8 cellular contexts compared by ENCODE assay signal in the genomic region with DNA sequence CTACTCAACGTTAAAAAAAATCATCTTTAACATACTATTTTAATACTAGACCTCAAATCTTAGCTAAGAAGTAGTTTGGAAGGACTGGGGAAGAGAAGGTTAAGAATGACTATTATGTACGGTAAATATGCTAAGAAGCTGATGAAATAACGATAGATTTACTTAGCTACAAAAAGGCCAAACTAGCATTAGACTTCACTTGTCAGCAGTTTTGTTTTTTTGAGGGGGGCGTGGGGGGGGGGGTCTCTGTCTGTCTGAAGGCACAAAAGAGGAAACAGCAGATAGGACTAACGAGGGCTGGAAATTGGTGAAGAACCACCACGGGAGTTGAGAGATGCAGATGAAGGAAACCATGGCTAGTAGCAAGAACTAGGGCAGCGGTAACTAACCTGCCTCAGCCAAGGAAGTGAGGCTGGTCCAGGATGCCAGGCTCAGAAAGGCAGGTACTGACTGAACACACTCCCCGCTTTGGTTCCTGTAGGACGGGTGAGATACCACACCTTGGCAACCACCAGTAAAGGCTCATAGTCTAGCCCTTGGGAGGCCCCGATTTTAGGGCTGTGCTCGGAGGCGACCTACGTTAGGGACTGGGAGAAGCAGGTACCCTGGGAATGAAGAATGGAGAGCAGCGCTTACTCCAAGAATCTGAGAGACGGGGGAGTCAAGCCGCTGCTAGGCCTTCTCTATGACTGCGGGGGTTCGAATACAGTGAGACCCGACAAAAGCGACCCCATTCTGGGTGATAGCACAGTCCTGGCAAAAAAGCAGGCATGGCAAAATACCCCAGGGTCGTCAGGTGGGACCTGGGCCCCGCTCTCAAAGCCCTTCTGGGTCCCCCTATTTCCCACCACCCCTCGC. TPM values are rescaled to one million over a fixed set of nuclear protein-coding genes. Genes with fewer than 3 reads are reported as not detected.
DNase-seq lines count a peak whose midpoint lies in the region; TF ChIP-seq lines count a peak whose summit lies in the region.

No MANE protein-coding gene starts in this region.

- H3K36me3 ChIP-seq in Loucy (ENCODE audit: insufficient read depth, low read length) (peaks cover 7% of the 10 kb centered on the region; the same call in 1 of the 2 replicates), breast epithelium (no peaks in the 10 kb centered on the region), urinary bladder (ENCODE audit: insufficient read depth) (no peaks in the 10 kb centered on the region)

- no peaks in the 10 kb centered on the region for H3K27me3 ChIP-seq in Loucy (ENCODE audit: insufficient read depth, low read length, poor library complexity, severe bottlenecking)
- no peaks in the 10 kb centered on the region for H3K27me3 ChIP-seq in breast epithelium

- WGBS in urinary bladder: 11% methylated on average over 23 of the region's 23 CpGs

- H3K4me2 ChIP-seq in Loucy (ENCODE audit: low read depth, low read length, poor library complexity, severe bottlenecking): peak overlapping the region; percentile 98

- H3K79me2 ChIP-seq in Loucy (ENCODE audit: insufficient read depth, low read length): peaks cover 71% of the 10 kb centered on the region

- no peaks in the 10 kb centered on the region for H3K9me3 Mint-ChIP-seq in activated naive CD4-positive, alpha-beta T cell treated with anti-CD3 and anti-CD28 coated beads for 36 hours

- H3K4me1 ChIP-seq in Loucy (ENCODE audit: insufficient read depth, low read length, poor library complexity, severe bottlenecking) (peaks cover 39% of the 10 kb centered on the region), breast epithelium (peaks cover 5 to 27% of the 10 kb centered on the region in 2 donors), urinary bladder (ENCODE audit: insufficient read depth) (no peaks in the 10 kb centered on the region)

- H3K27ac ChIP-seq in breast epithelium (peak overlapping the region; percentile 90 to 92), urinary bladder (ENCODE audit: low read depth) (peak overlapping the region; percentile 53)

- H3F3A ChIP-seq in Loucy (ENCODE audit: low read depth): no peaks in the 10 kb centered on the region

- in situ Hi-C loops in GM13976 (cut with MboI; ENCODE audit: low sequenced_read_pairs, unreplicated experiment): no loop called here

- intact Hi-C loops in activated naive CD4-positive, alpha-beta T cell treated with anti-CD3 and anti-CD28 coated beads for 36 hours (cut with micrococcal nuclease): loop anchor here (1.0 to 2.0 kb wide), 13 partner anchors 11 to 910 kb away; a partner anchor contains a TSS
- intact Hi-C loops in breast epithelium (cut with DNase I; ENCODE audit: low total_unique reads): no loop called here

- CTCF ChIA-PET in activated naive CD4-positive, alpha-beta T cell treated with anti-CD3 and anti-CD28 coated beads for 36 hours (lab: Charles Lee): interaction anchor here (0.6 to 1.3 kb wide), 5 partner anchors 11 to 140 kb away, joined by 3 to 8 read pairs (median 5); a partner anchor contains a TSS

- peak overlapping the region; percentile 97 for H3K27ac Mint-ChIP-seq in activated naive CD4-positive, alpha-beta T cell treated with anti-CD3 and anti-CD28 coated beads for 36 hours

- peak overlapping the region; percentile 96 for H2AFZ ChIP-seq in Loucy (ENCODE audit: low read length)

- peaks cover 58% of the 10 kb centered on the region for H3K4me1 Mint-ChIP-seq in activated naive CD4-positive, alpha-beta T cell treated with anti-CD3 and anti-CD28 coated beads for 36 hours (ENCODE audit: low read depth)

- H3K36me3 Mint-ChIP-seq in activated naive CD4-positive, alpha-beta T cell treated with anti-CD3 and anti-CD28 coated beads for 36 hours (ENCODE audit: low read depth): peaks cover 12% of the 10 kb centered on the region

- no peaks in the 10 kb centered on the region for H3K9me3 ChIP-seq in Loucy (ENCODE audit: insufficient read depth, low read depth, low read length)
- no peaks in the 10 kb centered on the region for H3K9me3 ChIP-seq in breast epithelium

- peak overlapping the region; percentile 93 for H3K4me3 ChIP-seq in Loucy (ENCODE audit: low read length, poor library complexity, severe bottlenecking)
- H3K4me3 ChIP-seq in breast epithelium: peak overlapping the region; percentile 80 to 95 (median 90)
- peak overlapping the region; percentile 92 for H3K4me3 ChIP-seq in urinary bladder (ENCODE audit: low read depth, low read length)

- H3K9me2 ChIP-seq in Loucy (replicated peaks; ENCODE audit: low read depth, low read length): no peaks in the 10 kb centered on the region

- H3K4me3 Mint-ChIP-seq in activated naive CD4-positive, alpha-beta T cell treated with anti-CD3 and anti-CD28 coated beads for 36 hours: peak overlapping the region; percentile 98

- H3K9ac ChIP-seq in Loucy (ENCODE audit: low read depth, low read length, poor library complexity, severe bottlenecking): peak overlapping the region; percentile 89

- no peaks in the 10 kb centered on the region for H3K27me3 Mint-ChIP-seq in activated naive CD4-positive, alpha-beta T cell treated with anti-CD3 and anti-CD28 coated beads for 36 hours (ENCODE audit: low read depth)

- no peak for TF ChIP-seq POLR2A in breast epithelium (IDR thresholded peaks at IDR 0.05)

- peak; percentile 46 for DNase-seq in activated naive CD4-positive, alpha-beta T cell treated with anti-CD3 and anti-CD28 coated beads for 36 hours
- DNase-seq in activated naive CD4-positive, alpha-beta T cell treated with anti-CD3 and anti-CD28 coated beads, Interleukin-2, amount 50 U/mL, for 16 hours: no peak
- no peak for DNase-seq in breast epithelium (ENCODE audit: low spot score in 2 of 2)
- peak; percentile 23 to 36 for DNase-seq in lung microvascular endothelial cell (ENCODE audit: low read depth in 2 of 2)
- DNase-seq in GDM1 (lab: John Stamatoyannopoulos, UW): no peak
- DNase-seq in GM13976 (ENCODE audit: low spot score): no peak

- TF ChIP-seq CTCF in Loucy (conservative IDR thresholded peaks at IDR 0.05; ENCODE audit: low read length): no peak
- TF ChIP-seq CTCF in breast epithelium (IDR thresholded peaks at IDR 0.05): no peak
- TF ChIP-seq CTCF in GM13976 (IDR thresholded peaks at IDR 0.05; ENCODE audit: borderline replicate concordance, control extremely low read depth, extremely low read depth, insufficient read depth, missing control alignments): no peak

- no peaks in the 10 kb centered on the region for H4K20me1 ChIP-seq in Loucy (ENCODE audit: insufficient read depth, low read length, poor library complexity, severe bottlenecking)

RNA-seq across cellular contexts. Expression of a gene that starts 0.7 kb away (rescaled TPM):
- 100 to 1,000 TPM; 172 to 196 TPM for total RNA-seq in activated naive CD4-positive, alpha-beta T cell treated with anti-CD3 and anti-CD28 coated beads for 36 hours
- total RNA-seq in breast epithelium (100 to 1,000 TPM; 118 to 165 (median 150) TPM), lung microvascular endothelial cell (193 and 210 TPM in 2 replicates), urinary bladder (73.8 TPM)
- 220 TPM for polyA plus RNA-seq in urinary bladder

RNA-seq across cellular contexts. Expression of a gene that starts 1.2 kb away (rescaled TPM):
- 10 to 100 TPM; 60.5 to 63.7 TPM for total RNA-seq in activated naive CD4-positive, alpha-beta T cell treated with anti-CD3 and anti-CD28 coated beads for 36 hours
- total RNA-seq in breast epithelium (10 to 100 TPM; 59.3 to 74.6 (median 66.1) TPM), lung microvascular endothelial cell (87.6 and 109 TPM in 2 replicates), urinary bladder (44.9 TPM)
- 63.1 TPM for polyA plus RNA-seq in urinary bladder

RNA-seq across cellular contexts. Expression of a gene that starts 10.9 kb away (rescaled TPM):
- 100 to 1,000 TPM; 117 to 128 TPM for total RNA-seq in activated naive CD4-positive, alpha-beta T cell treated with anti-CD3 and anti-CD28 coated beads for 36 hours
- total RNA-seq in breast epithelium: 10 to 100 TPM; 53.1 to 71.9 (median 55.5) TPM
- 34.9 and 63.5 TPM in 2 replicates for total RNA-seq in lung microvascular endothelial cell
- total RNA-seq in urinary bladder: 35.1 TPM
- 68.7 TPM for polyA plus RNA-seq in urinary bladder

RNA-seq across cellular contexts. Expression of a gene that starts 15.6 kb away (rescaled TPM):
- total RNA-seq in activated naive CD4-positive, alpha-beta T cell treated with anti-CD3 and anti-CD28 coated beads for 36 hours: 10 to 100 TPM; 10.2 to 13.6 TPM
- total RNA-seq in breast epithelium (10 to 100 TPM; 13.1 to 20.8 (median 17.1) TPM), lung microvascular endothelial cell (8.3 and 13.7 TPM in 2 replicates), urinary bladder (15.1 TPM)
- 29.1 TPM for polyA plus RNA-seq in urinary bladder

RNA-seq across cellular contexts. Expression of a gene that starts 18.2 kb away (rescaled TPM):
- 10 to 100 TPM; 65.2 to 66.5 TPM for total RNA-seq in activated naive CD4-positive, alpha-beta T cell treated with anti-CD3 and anti-CD28 coated beads for 36 hours
- total RNA-seq in breast epithelium: 10 to 100 TPM; 66.5 to 88.8 (median 85.0) TPM
- total RNA-seq in lung microvascular endothelial cell: 12.2 and 16.3 TPM in 2 replicates
- total RNA-seq in urinary bladder: 22.5 TPM
- polyA plus RNA-seq in urinary bladder: 111 TPM

Comparison
In these comparisons a context has a peak if more than half of its experiments do, and no peak if none do; other contexts are left out.
1. DNase-seq: peak in activated naive CD4-positive, alpha-beta T cell treated with anti-CD3 and anti-CD28 coated beads for 36 hours (single experiment) and lung microvascular endothelial cell (2 of 2); none in activated naive CD4-positive, alpha-beta T cell treated with anti-CD3 and anti-CD28 coated beads, Interleukin-2, amount 50 U/mL, for 16 hours (single experiment), breast epithelium (0 of 2), GDM1 (single experiment) and GM13976 (single experiment).
2. Peak in every context shown above with its lines, with median percentiles within 50 percentile points of each other: H3K4me3 ChIP-seq.